ENCODE assay signal across 1 cellular context in the genomic region with DNA sequence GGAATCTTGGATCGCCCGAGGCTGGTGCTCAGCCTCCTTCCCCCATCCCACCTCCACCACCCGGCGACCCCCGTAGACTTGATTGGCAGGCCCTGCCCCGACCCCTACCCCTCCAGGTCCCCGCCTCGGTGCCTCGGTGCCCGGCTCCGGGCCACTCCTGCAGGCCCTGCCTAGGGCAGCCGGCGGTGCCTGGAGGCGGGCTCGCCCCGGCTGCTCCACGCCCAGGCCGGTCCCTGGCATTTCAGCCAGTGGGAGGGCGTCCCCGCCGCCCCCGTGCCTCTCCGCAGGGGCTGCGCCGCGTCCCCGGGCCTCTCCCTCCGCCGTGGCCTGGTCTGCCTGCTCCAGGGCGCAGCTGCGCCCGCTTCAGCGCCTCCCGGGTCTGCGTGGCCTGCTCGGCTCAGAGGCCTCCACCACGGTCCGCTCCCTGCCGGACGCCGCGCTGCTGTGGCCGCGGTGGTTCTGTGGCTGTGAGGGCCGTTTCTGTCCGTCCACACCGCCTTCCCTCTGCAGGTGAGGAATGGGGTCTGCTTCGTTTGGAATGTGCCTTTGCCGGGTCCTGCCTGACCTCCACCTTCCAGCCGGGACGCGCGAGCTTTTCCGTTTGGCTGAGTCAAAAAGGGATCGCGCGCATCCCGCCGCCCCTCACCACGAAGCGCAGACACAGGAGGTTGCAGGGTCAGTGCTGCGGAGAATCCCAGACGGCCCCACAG.
TF ChIP-seq lines count a peak whose summit lies in the region.

No MANE protein-coding gene starts in this region.

TF ChIP-seq in WTC11, 78 proteins besides CTCF, POLR2A, EP300 and RAD21 (continued from another document):
- TF ChIP-seq, protein P1, sequence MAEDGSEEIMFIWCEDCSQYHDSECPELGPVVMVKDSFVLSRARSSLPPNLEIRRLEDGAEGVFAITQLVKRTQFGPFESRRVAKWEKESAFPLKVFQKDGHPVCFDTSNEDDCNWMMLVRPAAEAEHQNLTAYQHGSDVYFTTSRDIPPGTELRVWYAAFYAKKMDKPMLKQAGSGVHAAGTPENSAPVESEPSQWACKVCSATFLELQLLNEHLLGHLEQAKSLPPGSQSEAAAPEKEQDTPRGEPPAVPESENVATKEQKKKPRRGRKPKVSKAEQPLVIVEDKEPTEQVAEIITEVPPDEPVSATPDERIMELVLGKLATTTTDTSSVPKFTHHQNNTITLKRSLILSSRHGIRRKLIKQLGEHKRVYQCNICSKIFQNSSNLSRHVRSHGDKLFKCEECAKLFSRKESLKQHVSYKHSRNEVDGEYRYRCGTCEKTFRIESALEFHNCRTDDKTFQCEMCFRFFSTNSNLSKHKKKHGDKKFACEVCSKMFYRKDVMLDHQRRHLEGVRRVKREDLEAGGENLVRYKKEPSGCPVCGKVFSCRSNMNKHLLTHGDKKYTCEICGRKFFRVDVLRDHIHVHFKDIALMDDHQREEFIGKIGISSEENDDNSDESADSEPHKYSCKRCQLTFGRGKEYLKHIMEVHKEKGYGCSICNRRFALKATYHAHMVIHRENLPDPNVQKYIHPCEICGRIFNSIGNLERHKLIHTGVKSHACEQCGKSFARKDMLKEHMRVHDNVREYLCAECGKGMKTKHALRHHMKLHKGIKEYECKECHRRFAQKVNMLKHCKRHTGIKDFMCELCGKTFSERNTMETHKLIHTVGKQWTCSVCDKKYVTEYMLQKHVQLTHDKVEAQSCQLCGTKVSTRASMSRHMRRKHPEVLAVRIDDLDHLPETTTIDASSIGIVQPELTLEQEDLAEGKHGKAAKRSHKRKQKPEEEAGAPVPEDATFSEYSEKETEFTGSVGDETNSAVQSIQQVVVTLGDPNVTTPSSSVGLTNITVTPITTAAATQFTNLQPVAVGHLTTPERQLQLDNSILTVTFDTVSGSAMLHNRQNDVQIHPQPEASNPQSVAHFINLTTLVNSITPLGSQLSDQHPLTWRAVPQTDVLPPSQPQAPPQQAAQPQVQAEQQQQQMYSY (CRISPR knock-in tag; IDR thresholded peaks at IDR 0.05): no peak; the same call in 1 of the 2 replicates
- no peak for TF ChIP-seq TEAD4 (CRISPR knock-in tag; IDR thresholded peaks at IDR 0.05)
- TF ChIP-seq, protein P2, sequence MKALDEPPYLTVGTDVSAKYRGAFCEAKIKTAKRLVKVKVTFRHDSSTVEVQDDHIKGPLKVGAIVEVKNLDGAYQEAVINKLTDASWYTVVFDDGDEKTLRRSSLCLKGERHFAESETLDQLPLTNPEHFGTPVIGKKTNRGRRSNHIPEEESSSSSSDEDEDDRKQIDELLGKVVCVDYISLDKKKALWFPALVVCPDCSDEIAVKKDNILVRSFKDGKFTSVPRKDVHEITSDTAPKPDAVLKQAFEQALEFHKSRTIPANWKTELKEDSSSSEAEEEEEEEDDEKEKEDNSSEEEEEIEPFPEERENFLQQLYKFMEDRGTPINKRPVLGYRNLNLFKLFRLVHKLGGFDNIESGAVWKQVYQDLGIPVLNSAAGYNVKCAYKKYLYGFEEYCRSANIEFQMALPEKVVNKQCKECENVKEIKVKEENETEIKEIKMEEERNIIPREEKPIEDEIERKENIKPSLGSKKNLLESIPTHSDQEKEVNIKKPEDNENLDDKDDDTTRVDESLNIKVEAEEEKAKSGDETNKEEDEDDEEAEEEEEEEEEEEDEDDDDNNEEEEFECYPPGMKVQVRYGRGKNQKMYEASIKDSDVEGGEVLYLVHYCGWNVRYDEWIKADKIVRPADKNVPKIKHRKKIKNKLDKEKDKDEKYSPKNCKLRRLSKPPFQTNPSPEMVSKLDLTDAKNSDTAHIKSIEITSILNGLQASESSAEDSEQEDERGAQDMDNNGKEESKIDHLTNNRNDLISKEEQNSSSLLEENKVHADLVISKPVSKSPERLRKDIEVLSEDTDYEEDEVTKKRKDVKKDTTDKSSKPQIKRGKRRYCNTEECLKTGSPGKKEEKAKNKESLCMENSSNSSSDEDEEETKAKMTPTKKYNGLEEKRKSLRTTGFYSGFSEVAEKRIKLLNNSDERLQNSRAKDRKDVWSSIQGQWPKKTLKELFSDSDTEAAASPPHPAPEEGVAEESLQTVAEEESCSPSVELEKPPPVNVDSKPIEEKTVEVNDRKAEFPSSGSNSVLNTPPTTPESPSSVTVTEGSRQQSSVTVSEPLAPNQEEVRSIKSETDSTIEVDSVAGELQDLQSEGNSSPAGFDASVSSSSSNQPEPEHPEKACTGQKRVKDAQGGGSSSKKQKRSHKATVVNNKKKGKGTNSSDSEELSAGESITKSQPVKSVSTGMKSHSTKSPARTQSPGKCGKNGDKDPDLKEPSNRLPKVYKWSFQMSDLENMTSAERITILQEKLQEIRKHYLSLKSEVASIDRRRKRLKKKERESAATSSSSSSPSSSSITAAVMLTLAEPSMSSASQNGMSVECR (CRISPR knock-in tag; IDR thresholded peaks at IDR 0.05; ENCODE audit: borderline replicate concordance): no peak
- TF ChIP-seq MYBL2 (CRISPR knock-in tag; IDR thresholded peaks at IDR 0.05): no peak
- TF ChIP-seq, protein P3, sequence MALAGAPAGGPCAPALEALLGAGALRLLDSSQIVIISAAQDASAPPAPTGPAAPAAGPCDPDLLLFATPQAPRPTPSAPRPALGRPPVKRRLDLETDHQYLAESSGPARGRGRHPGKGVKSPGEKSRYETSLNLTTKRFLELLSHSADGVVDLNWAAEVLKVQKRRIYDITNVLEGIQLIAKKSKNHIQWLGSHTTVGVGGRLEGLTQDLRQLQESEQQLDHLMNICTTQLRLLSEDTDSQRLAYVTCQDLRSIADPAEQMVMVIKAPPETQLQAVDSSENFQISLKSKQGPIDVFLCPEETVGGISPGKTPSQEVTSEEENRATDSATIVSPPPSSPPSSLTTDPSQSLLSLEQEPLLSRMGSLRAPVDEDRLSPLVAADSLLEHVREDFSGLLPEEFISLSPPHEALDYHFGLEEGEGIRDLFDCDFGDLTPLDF (CRISPR knock-in tag; IDR thresholded peaks at IDR 0.05): no peak
- TF ChIP-seq, protein P4, sequence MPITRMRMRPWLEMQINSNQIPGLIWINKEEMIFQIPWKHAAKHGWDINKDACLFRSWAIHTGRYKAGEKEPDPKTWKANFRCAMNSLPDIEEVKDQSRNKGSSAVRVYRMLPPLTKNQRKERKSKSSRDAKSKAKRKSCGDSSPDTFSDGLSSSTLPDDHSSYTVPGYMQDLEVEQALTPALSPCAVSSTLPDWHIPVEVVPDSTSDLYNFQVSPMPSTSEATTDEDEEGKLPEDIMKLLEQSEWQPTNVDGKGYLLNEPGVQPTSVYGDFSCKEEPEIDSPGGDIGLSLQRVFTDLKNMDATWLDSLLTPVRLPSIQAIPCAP (CRISPR knock-in tag; IDR thresholded peaks at IDR 0.05): no peak
- TF ChIP-seq, protein P5, sequence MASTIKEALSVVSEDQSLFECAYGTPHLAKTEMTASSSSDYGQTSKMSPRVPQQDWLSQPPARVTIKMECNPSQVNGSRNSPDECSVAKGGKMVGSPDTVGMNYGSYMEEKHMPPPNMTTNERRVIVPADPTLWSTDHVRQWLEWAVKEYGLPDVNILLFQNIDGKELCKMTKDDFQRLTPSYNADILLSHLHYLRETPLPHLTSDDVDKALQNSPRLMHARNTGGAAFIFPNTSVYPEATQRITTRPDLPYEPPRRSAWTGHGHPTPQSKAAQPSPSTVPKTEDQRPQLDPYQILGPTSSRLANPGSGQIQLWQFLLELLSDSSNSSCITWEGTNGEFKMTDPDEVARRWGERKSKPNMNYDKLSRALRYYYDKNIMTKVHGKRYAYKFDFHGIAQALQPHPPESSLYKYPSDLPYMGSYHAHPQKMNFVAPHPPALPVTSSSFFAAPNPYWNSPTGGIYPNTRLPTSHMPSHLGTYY (CRISPR knock-in tag; IDR thresholded peaks at IDR 0.05): no peak
- no peak for TF ChIP-seq CREM (CRISPR knock-in tag; IDR thresholded peaks at IDR 0.05)
